1 cellular context compared by ENCODE assay signal in the genomic region with DNA sequence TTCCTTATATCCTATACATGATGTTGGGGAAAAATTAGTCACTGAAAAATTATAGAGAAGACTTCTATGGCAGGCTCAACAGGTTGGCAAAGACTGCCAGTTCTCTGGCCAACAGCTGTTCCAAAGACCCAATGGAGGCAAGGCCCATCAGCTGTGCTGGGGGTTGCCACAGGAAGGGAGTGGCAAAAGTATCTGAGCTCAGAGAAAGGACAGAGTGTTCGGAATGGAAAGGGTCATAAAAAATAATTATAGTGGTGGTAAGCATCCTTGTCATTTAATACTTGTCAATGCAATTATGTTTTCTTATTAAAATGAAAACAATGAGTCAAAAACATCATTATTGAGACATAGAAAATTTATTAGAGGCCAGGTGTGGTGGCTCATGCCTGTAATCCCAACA.
TF ChIP-seq lines count a peak whose summit lies in the region.

No MANE protein-coding gene starts in this region.

TF ChIP-seq in HEK293T, 16 proteins besides CTCF, POLR2A, EP300 and RAD21:
- TF ChIP-seq TARDBP (IDR thresholded peaks at IDR 0.05) (no peak), NFRKB (IDR thresholded peaks at IDR 0.05) (no peak)
- TF ChIP-seq, protein P1, sequence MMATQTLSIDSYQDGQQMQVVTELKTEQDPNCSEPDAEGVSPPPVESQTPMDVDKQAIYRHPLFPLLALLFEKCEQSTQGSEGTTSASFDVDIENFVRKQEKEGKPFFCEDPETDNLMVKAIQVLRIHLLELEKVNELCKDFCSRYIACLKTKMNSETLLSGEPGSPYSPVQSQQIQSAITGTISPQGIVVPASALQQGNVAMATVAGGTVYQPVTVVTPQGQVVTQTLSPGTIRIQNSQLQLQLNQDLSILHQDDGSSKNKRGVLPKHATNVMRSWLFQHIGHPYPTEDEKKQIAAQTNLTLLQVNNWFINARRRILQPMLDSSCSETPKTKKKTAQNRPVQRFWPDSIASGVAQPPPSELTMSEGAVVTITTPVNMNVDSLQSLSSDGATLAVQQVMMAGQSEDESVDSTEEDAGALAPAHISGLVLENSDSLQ (IDR thresholded peaks at IDR 0.05) = no peak
